In the genomic region with DNA sequence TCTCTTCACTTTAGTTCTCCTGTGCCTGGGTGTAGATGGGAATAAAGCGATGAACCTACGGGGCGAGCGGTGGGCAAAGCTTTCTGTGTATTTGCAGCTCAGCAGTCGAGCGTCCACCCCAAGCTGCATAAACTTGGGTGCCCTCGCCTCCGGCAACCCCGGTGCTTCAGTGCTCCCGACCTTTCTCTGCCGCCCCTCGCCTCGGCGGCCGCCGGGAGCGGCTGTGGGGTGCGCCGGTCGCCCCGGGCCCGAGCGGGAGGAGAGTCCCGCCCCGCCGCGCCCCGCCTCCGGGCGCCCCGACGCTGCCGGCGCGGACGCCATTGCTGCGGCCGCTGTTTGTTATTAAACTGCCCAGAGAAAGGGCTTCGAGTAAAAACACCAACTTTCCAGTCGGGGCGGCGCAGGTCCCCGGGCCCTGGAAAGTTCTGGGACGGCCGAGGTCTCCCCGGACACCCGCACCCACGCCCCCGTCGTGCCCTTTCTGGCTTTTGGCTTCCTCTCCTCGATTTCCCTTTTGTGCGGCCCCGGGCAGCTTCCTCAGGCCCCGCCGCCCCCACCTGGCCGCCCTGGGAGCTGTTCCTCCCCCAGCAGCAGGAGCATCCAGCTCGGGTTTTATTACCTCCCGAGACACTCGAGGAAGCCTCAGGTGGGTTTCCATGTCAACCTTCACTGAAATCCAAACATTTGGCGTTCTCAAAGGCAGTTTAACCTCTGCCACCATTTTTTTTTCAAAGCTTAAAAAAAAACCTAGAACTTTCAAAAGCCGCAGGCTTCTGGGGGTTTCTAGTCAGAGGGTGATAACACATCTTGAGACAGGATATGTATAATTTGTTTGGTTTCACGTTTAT, we compare ENCODE assay signal across 8 cellular contexts.
A peak's percentile ranks its signal among the peaks of the same experiment; 100 is the strongest.
DNase-seq lines count a peak whose midpoint lies in the region; ATAC-seq, FAIRE-seq and TF ChIP-seq lines count a peak whose summit lies in the region.

No MANE protein-coding gene starts in this region.

- H3K27ac Mint-ChIP-seq in activated CD8-positive, alpha-beta memory T cell treated with anti-CD3 and anti-CD28 coated beads, Interleukin-2, amount 10 ng/mL, durations not matched to agents 7 days and 5 days = peak overlapping the region; percentile 33

- POLR2A ChIA-PET in endothelial cell of umbilical vein (lab: Charles Lee) = interaction anchor here (0.7 to 1.6 kb wide), 2 partner anchors 44 to 67 kb away, joined by 3 to 4 read pairs; no protein-coding TSS in a partner anchor

- H3K9me1 ChIP-seq in endothelial cell of umbilical vein (replicated peaks; ENCODE audit: control insufficient read depth, extremely low read depth, insufficient read depth, low read length) = no peaks in the 10 kb centered on the region

- peak; percentile 47 for DNase-seq in NCI-H510A (lab: John Stamatoyannopoulos, UW)
- DNase-seq in activated CD8-positive, alpha-beta memory T cell treated with anti-CD3 and anti-CD28 coated beads, Interleukin-2, amount 10 ng/mL, durations not matched to agents 7 days and 5 days = peak; percentile 59
- peak; percentile 74 for DNase-seq in endothelial cell of umbilical vein (ENCODE audit: low read depth, low spot score)
- DNase-seq in stimulated activated naive CD8-positive, alpha-beta T cell treated with anti-CD3 and anti-CD28 coated beads, Interleukin-15, Interleukin-2, amounts not matched to agents 100 U/mL and 50 U/mL, for 24 hours = peak; percentile 58

- H3K27me3 ChIP-seq in ACC112 (ENCODE audit: insufficient read depth, low read length) (no peaks in the 10 kb centered on the region), endothelial cell of umbilical vein (ENCODE audit: control insufficient read depth in 2 of 2, insufficient read depth in 2 of 2, low read length in 2 of 2) (no peaks in the 10 kb centered on the region), mucosa of stomach (ENCODE audit: control insufficient read depth, insufficient read depth, low read length) (no peaks in the 10 kb centered on the region)

- H3K79me2 ChIP-seq in ACC112 (ENCODE audit: control insufficient read depth, insufficient read depth, low read length, unreplicated experiment) (no peaks in the 10 kb centered on the region), endothelial cell of umbilical vein (ENCODE audit: control insufficient read depth, insufficient read depth, low read length) (no peaks in the 10 kb centered on the region)

- H3K4me1 ChIP-seq in ACC112 (ENCODE audit: control insufficient read depth, insufficient read depth, low read length, unreplicated experiment) (peaks cover 8% of the 10 kb centered on the region), endothelial cell of umbilical vein (ENCODE audit: control insufficient read depth, extremely low read depth, insufficient read depth, low read length) (peaks cover 13% of the 10 kb centered on the region), mucosa of stomach (ENCODE audit: control insufficient read depth, insufficient read depth, low read length) (peaks cover 6% of the 10 kb centered on the region)

- H3K4me3 Mint-ChIP-seq in activated CD8-positive, alpha-beta memory T cell treated with anti-CD3 and anti-CD28 coated beads, Interleukin-2, amount 10 ng/mL, durations not matched to agents 7 days and 5 days = peak overlapping the region; percentile 66

- ATAC-seq in GM18861 (IDR thresholded peaks at IDR 0.05; ENCODE audit: unreplicated experiment) (peak; percentile 56), HG03064 (IDR thresholded peaks at IDR 0.05; ENCODE audit: low read depth, unreplicated experiment) (peak; percentile 61)
- ATAC-seq in activated CD8-positive, alpha-beta memory T cell treated with anti-CD3 and anti-CD28 coated beads, Interleukin-2, amount 10 ng/mL, durations not matched to agents 7 days and 5 days = peak; percentile 83
- ATAC-seq in stimulated activated naive CD8-positive, alpha-beta T cell treated with anti-CD3 and anti-CD28 coated beads, Interleukin-15, Interleukin-2, amounts not matched to agents 100 U/mL and 50 U/mL, for 24 hours = peak; percentile 61

- H3K4me3 ChIP-seq in ACC112 (ENCODE audit: low read depth, low read length) = peak overlapping the region; percentile 73
- peak overlapping the region; percentile 13 to 57 (median 43) for H3K4me3 ChIP-seq in endothelial cell of umbilical vein (replicated peaks in 1 of 3; ENCODE audit: insufficient read depth in 1 of 3, low read depth in 1 of 3, low read length in 3 of 3)
- H3K4me3 ChIP-seq in mucosa of stomach (ENCODE audit: low read length) = no peak overlapping the region

- H3K27ac ChIP-seq in ACC112 (ENCODE audit: low read depth, low read length) (peak overlapping the region; percentile 29; the same call in 1 of the 2 replicates), endothelial cell of umbilical vein (ENCODE audit: insufficient read depth, low read depth, low read length) (peak overlapping the region; percentile 63)

- BruUV-seq in endothelial cell of umbilical vein (replicated peaks; lab: Mats Ljungman, UMichigan) = TSS peak; percentile 64

- dilution Hi-C loops in endothelial cell of umbilical vein (cut with MboI; ENCODE audit: extremely low pct_ligation_motif_present, low sequenced_read_pairs) = no loop called here

- H3K27me3 Mint-ChIP-seq in activated CD8-positive, alpha-beta memory T cell treated with anti-CD3 and anti-CD28 coated beads, Interleukin-2, amount 10 ng/mL, durations not matched to agents 7 days and 5 days = peaks cover 19% of the 10 kb centered on the region

- H3K9me3 ChIP-seq in endothelial cell of umbilical vein (replicated peaks; ENCODE audit: control insufficient read depth, insufficient read depth, low read length) (no peaks in the 10 kb centered on the region), mucosa of stomach (ENCODE audit: control insufficient read depth, low read length) (no peaks in the 10 kb centered on the region)

- intact Hi-C loops in endothelial cell of umbilical vein (cut with micrococcal nuclease) = loop anchor here (2.0 kb wide), 2 partner anchors 96 to 292 kb away; no protein-coding TSS in a partner anchor

- H3K4me1 Mint-ChIP-seq in activated CD8-positive, alpha-beta memory T cell treated with anti-CD3 and anti-CD28 coated beads, Interleukin-2, amount 10 ng/mL, durations not matched to agents 7 days and 5 days = peaks cover 34% of the 10 kb centered on the region

- H3K36me3 Mint-ChIP-seq in activated CD8-positive, alpha-beta memory T cell treated with anti-CD3 and anti-CD28 coated beads, Interleukin-2, amount 10 ng/mL, durations not matched to agents 7 days and 5 days = no peaks in the 10 kb centered on the region

- TF ChIP-seq CTCF in endothelial cell of umbilical vein (IDR thresholded peaks at IDR 0.05; ENCODE audit: extremely low read depth in 1 of 2, insufficient read depth in 1 of 2, low read depth in 1 of 2, low read length in 2 of 2) = peak in 1 of 2 donors; percentile 36

- TF ChIP-seq POLR2A in endothelial cell of umbilical vein (IDR thresholded peaks at IDR 0.05; ENCODE audit: low read depth, low read length) = peak; percentile 34

- peak; percentile 21 for FAIRE-seq in endothelial cell of umbilical vein (lab: Jason Lieb, UNC)

- CTCF ChIA-PET in activated CD8-positive, alpha-beta memory T cell treated with anti-CD3 and anti-CD28 coated beads, Interleukin-2, amount 10 ng/mL, durations not matched to agents 7 days and 5 days (lab: Charles Lee) = interaction anchor here (1.0 to 4.5 kb wide), 12 partner anchors 10 to 379 kb away, joined by 3 to 34 read pairs (median 4); a partner anchor contains a TSS
- CTCF ChIA-PET in endothelial cell of umbilical vein (lab: Charles Lee) = interaction anchor here (0.6 to 7.8 kb wide), 9 partner anchors 9 to 378 kb away, joined by 3 to 106 read pairs (median 3); a partner anchor contains a TSS

- H4K20me1 ChIP-seq in endothelial cell of umbilical vein (replicated peaks; ENCODE audit: control insufficient read depth, extremely low read depth, insufficient read depth, low read length) = no peaks in the 10 kb centered on the region

- H3K36me3 ChIP-seq in ACC112 (ENCODE audit: insufficient read depth, low read length) (no peaks in the 10 kb centered on the region), endothelial cell of umbilical vein (ENCODE audit: control insufficient read depth in 2 of 2, extremely low read depth in 1 of 2, insufficient read depth in 2 of 2, low read length in 2 of 2) (no peaks in the 10 kb centered on the region), mucosa of stomach (ENCODE audit: control insufficient read depth, insufficient read depth, low read length) (no peaks in the 10 kb centered on the region)

- peak overlapping the region; percentile 33 for H3K4me2 ChIP-seq in endothelial cell of umbilical vein (ENCODE audit: insufficient read depth, low read length)

- H2AFZ ChIP-seq in ACC112 (ENCODE audit: low read length, unreplicated experiment) = peak overlapping the region; percentile 87
- peak overlapping the region; percentile 88 for H2AFZ ChIP-seq in endothelial cell of umbilical vein (ENCODE audit: low read depth, low read length)

- H3K9ac ChIP-seq in endothelial cell of umbilical vein (replicated peaks; ENCODE audit: extremely low read depth, insufficient read depth, low read length) (peak overlapping the region; percentile 55), mucosa of stomach (ENCODE audit: low read length) (peak overlapping the region; percentile 86)

- no peaks in the 10 kb centered on the region for H3K9me3 Mint-ChIP-seq in activated CD8-positive, alpha-beta memory T cell treated with anti-CD3 and anti-CD28 coated beads, Interleukin-2, amount 10 ng/mL, durations not matched to agents 7 days and 5 days (ENCODE audit: low read depth)

TF ChIP-seq in endothelial cell of umbilical vein, 7 proteins besides CTCF, POLR2A, EP300 and RAD21:
- TF ChIP-seq MYC (IDR thresholded peaks at IDR 0.05; ENCODE audit: low read depth, low read length) (no peak), POLR2AphosphoS5 (IDR thresholded peaks at IDR 0.05; ENCODE audit: insufficient read depth, low read depth, low read length) (peak; percentile 55)
